Comparison of ENCODE assay signal across 8 cellular contexts in the genomic region with DNA sequence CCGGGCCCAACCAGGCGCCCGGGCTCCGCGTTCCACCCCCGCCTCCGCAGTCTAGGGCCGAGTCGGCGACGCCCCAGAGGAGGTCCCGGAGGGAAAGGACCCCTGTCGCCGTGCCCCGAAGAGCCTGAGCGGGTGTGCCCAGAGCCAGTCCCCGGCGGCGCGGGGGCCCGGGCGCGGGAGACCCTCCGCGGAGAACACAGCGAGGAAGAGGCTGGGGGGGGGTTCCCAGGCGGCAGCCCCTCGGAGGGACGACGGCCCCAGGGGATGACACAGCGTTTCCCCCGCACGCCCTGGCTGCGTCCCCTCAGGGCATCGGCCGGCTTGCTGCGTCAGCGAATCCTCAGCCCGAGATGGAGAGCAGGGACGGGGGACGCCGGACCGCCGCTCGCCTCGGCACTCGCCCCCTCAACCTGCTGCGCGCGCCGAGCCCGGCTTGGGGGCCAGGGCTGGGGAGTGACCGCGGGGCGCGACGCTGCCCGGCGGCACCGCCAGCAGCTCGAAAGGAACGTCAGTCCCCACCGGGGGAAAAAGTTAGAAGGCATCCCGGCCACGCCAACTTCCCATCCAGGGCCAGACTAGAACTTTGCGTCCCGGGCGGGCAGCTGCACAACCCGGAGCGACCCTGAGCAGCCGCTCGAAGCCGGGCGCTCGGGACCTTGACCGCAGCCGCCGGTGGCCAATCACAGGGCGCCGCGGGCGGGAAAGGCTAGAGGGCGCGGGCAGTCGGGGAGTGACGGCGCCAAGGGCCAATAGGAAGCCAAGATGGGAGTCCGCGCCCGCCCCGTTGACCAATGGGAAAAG. TPM values are rescaled to one million over a fixed set of nuclear protein-coding genes. Genes with fewer than 3 reads are reported as not detected.
DNase-seq lines count a peak whose midpoint lies in the region; ATAC-seq, FAIRE-seq and TF ChIP-seq lines count a peak whose summit lies in the region.

No MANE protein-coding gene starts in this region.

- H3K4me2 ChIP-seq in mammary epithelial cell (ENCODE audit: insufficient read depth, low read depth, low read length) = peak overlapping the region; percentile 97

- H3K4me3 ChIP-seq in WERI-Rb-1 (ENCODE audit: low read depth, low read length) (peak overlapping the region; percentile 84), mammary epithelial cell (replicated peaks in 1 of 3; ENCODE audit: insufficient read depth in 1 of 3, low read depth in 2 of 3, low read length in 3 of 3) (peak overlapping the region; percentile 59 to 91 (median 86)), small intestine (ENCODE audit: low read depth in 1 of 2, low read length in 2 of 2) (peak overlapping the region; percentile 93 to 97)

- TF ChIP-seq CTCF in WERI-Rb-1 (IDR thresholded peaks at IDR 0.05; ENCODE audit: low read depth, low read length) (no peak), mammary epithelial cell (conservative IDR thresholded peaks at IDR 0.05 in 1 of 2, IDR thresholded peaks at IDR 0.05 in 1 of 2; ENCODE audit: extremely low read depth in 1 of 2, insufficient read depth in 1 of 2, low read depth in 1 of 2, low read length in 2 of 2) (no peak)

- H3K36me3 ChIP-seq in WERI-Rb-1 (peaks cover 9% of the 10 kb centered on the region; the same call in 1 of the 2 replicates), mammary epithelial cell (ENCODE audit: insufficient read depth, low read length) (no peaks in the 10 kb centered on the region), small intestine (ENCODE audit: control insufficient read depth in 2 of 2, insufficient read depth in 2 of 2, low read length in 2 of 2) (no peaks in the 10 kb centered on the region)

- WGBS in mammary epithelial cell (ENCODE audit: low coverage, missing lambda C conversion rate) = 2% methylated on average over 10 of the region's 91 CpGs
- 0 to 1% (median 0%) methylated on average over 71 to 91 of the region's 91 CpGs for WGBS in small intestine, 3 donors

- in situ Hi-C loops in ACHN (cut with HindIII; ENCODE audit: low pct_ligation_motif_present, low pct_unique_long_range_greater_than_20kb, low sequenced_read_pairs) = no loop called here
- in situ Hi-C loops in mammary epithelial cell (cut with MboI; ENCODE audit: low sequenced_read_pairs in 2 of 2) = no loop called here

- FAIRE-seq in small intestine (lab: Jason Lieb, UNC) = no peak

- CTCF ChIA-PET in mammary epithelial cell (lab: Charles Lee; ENCODE audit: low non-redundant PET) = interaction anchor here (0.7 kb wide), 1 partner anchor 177 kb away, joined by 3 read pairs; no protein-coding TSS in a partner anchor

- peak overlapping the region; percentile 74 for H3K9ac ChIP-seq in mammary epithelial cell (ENCODE audit: insufficient read depth, low read length)

- H3K4me1 ChIP-seq in mammary epithelial cell (ENCODE audit: insufficient read depth, low read length) (peaks cover 35% of the 10 kb centered on the region), small intestine (ENCODE audit: control insufficient read depth in 2 of 2, insufficient read depth in 1 of 2, low read depth in 1 of 2, low read length in 1 of 2) (no peaks in the 10 kb centered on the region)

- intact Hi-C loops in mammary epithelial cell (cut with micrococcal nuclease) = loop anchor here (1.0 to 2.0 kb wide), 4 partner anchors 18 to 178 kb away; a partner anchor contains a TSS

- H3K27ac ChIP-seq in WERI-Rb-1 (peak overlapping the region; percentile 92), mammary epithelial cell (ENCODE audit: insufficient read depth, low read depth, low read length) (peak overlapping the region; percentile 72), small intestine (ENCODE audit: low read depth in 1 of 2, low read length in 1 of 2) (peak overlapping the region; percentile 84 to 98)

- peaks cover 51% of the 10 kb centered on the region for H3K79me2 ChIP-seq in mammary epithelial cell (ENCODE audit: insufficient read depth, low read length)

- dilution Hi-C loops in mammary epithelial cell (cut with HindIII; ENCODE audit: low sequenced_read_pairs) = no loop called here

- DNase-seq in ACHN (peak; percentile 97), NCI-H2171 treated with DMSO at 0.1 percent for 48 hours (lab: John Stamatoyannopoulos, UW) (peak; percentile 88), WERI-Rb-1 (peak; percentile 99), mammary epithelial cell (peak; percentile 93), iPS-NIHi7 (ENCODE audit: extremely low spot score) (peak; percentile 99), small intestine (peak; percentile 98)

- H4K20me1 ChIP-seq in mammary epithelial cell (ENCODE audit: insufficient read depth, low read length) = no peaks in the 10 kb centered on the region

- BruUV-seq in mammary epithelial cell (replicated peaks; lab: Mats Ljungman, UMichigan) = no TSS peak

- H2AFZ ChIP-seq in mammary epithelial cell (ENCODE audit: low read depth, low read length) = peak overlapping the region; percentile 91

- H3K9me3 ChIP-seq in WERI-Rb-1 (ENCODE audit: severe bottlenecking) (no peaks in the 10 kb centered on the region), mammary epithelial cell (replicated peaks; ENCODE audit: insufficient read depth, low read length) (no peaks in the 10 kb centered on the region), small intestine (ENCODE audit: control insufficient read depth, low read depth) (no peaks in the 10 kb centered on the region)

- H3K27me3 ChIP-seq in WERI-Rb-1 (ENCODE audit: insufficient read depth, low read depth, severe bottlenecking) (no peaks in the 10 kb centered on the region), mammary epithelial cell (ENCODE audit: insufficient read depth, low read length) (no peaks in the 10 kb centered on the region), small intestine (ENCODE audit: control insufficient read depth in 2 of 2, insufficient read depth in 2 of 2, low read length in 2 of 2) (no peaks in the 10 kb centered on the region)

- ATAC-seq in GM18873 (IDR thresholded peaks at IDR 0.05; ENCODE audit: low FRiP score, unreplicated experiment) (peak; percentile 91), HG03135 (IDR thresholded peaks at IDR 0.05; ENCODE audit: unreplicated experiment) (peak; percentile 91)

RNA-seq across cellular contexts. Expression of a gene that starts 0.7 kb away (rescaled TPM):
- 10 to 100 TPM; 12.0 to 16.8 TPM for total RNA-seq in mammary epithelial cell
- 9.2 TPM for polyA plus RNA-seq in mammary epithelial cell
- polyA minus RNA-seq in mammary epithelial cell = 14.9 TPM
- 10 to 100 TPM in 1 of 3 donors, 1 to 10 TPM in 2; 5.4 to 11.1 (median 8.5) TPM for polyA plus RNA-seq in small intestine

RNA-seq across cellular contexts. Expression of a gene that starts 41.9 kb away (rescaled TPM):
- total RNA-seq in mammary epithelial cell = 10 to 100 TPM; 36.0 to 39.7 TPM
- polyA plus RNA-seq in mammary epithelial cell (24.8 TPM), small intestine (10 to 100 TPM in 1 of 3 donors, 1 to 10 TPM in 2; 5.1 to 11.5 (median 5.1) TPM)
- 71.9 TPM for polyA minus RNA-seq in mammary epithelial cell

Comparison
In these comparisons a context has a peak if more than half of its experiments do, and no peak if none do; other contexts are left out.
1. Peak in every context shown above with its lines: DNase-seq, ATAC-seq, H3K4me3 ChIP-seq and H3K27ac ChIP-seq.